Comparison of ENCODE assay signal across 16 cellular contexts in genomic region chr6:12182676-12183075, GRCh38.
DNase-seq lines count a peak whose midpoint lies in the region; ATAC-seq and TF ChIP-seq lines count a peak whose summit lies in the region.
"Had no signal": no experiment of that assay in that cellular context is flagged by ENCODE, and none has a peak within 500 bp of the region (broad histone marks: within the 10 kb centered on the region; RNA-seq: fewer than 3 reads in every experiment).

No MANE protein-coding gene starts in this region.

- WGBS in body of pancreas, 2 donors = 92 to 93% methylated on average over 5 of the region's 5 CpGs

- peak; percentile 56 for DNase-seq in activated CD8-positive, alpha-beta memory T cell treated with anti-CD3 and anti-CD28 coated beads, Interleukin-2, amount 10 ng/mL, durations not matched to agents 7 days and 5 days
- DNase-seq in activated CD8-positive, alpha-beta memory T cell treated with anti-CD3 and anti-CD28 coated beads, Interleukin-2, amount 50 U/mL, for 4 hours = no peak
- DNase-seq in NCI-H69 (lab: John Stamatoyannopoulos, UW) (peak; percentile 26), brain microvascular endothelial cell (peak; percentile 32), natural killer cell (no peak), body of pancreas (no peak), GM10266 (ENCODE audit: extremely low spot score) (no peak)
- DNase-seq: activated CD4-positive, alpha-beta T cell treated with anti-CD3 and anti-CD28 coated beads for 48 hours; activated T-cell treated with anti-CD3 and anti-CD28 coated beads, Interleukin-2, amount 50 U/mL, for 24 hours; amniotic stem cell; colonic mucosa; glutamatergic neuron; NCI-H146; stomach had no signal

- H3K9me3 Mint-ChIP-seq in activated CD8-positive, alpha-beta memory T cell treated with anti-CD3 and anti-CD28 coated beads, Interleukin-2, amount 10 ng/mL, durations not matched to agents 7 days and 5 days (ENCODE audit: low read depth) = no peaks in the 10 kb centered on the region
- no peaks in the 10 kb centered on the region for H3K9me3 Mint-ChIP-seq in natural killer cell
- H3K9me3 Mint-ChIP-seq: neural progenitor cell had no signal

- intact Hi-C loops in natural killer cell (cut with micrococcal nuclease) = no loop called here
- intact Hi-C loops in body of pancreas (cut with DNase I) = no loop called here

- H3K4me1 Mint-ChIP-seq in activated CD8-positive, alpha-beta memory T cell treated with anti-CD3 and anti-CD28 coated beads, Interleukin-2, amount 10 ng/mL, durations not matched to agents 7 days and 5 days = peaks cover 19% of the 10 kb centered on the region
- H3K4me1 Mint-ChIP-seq in natural killer cell = peaks cover 5 to 9% of the 10 kb centered on the region in 2 donors
- H3K4me1 Mint-ChIP-seq: neural progenitor cell had no signal

- peaks cover 1% of the 10 kb centered on the region for H3K36me3 Mint-ChIP-seq in activated CD8-positive, alpha-beta memory T cell treated with anti-CD3 and anti-CD28 coated beads, Interleukin-2, amount 10 ng/mL, durations not matched to agents 7 days and 5 days
- H3K36me3 Mint-ChIP-seq in natural killer cell = no peaks in the 10 kb centered on the region
- H3K36me3 Mint-ChIP-seq: neural progenitor cell had no signal

- in situ Hi-C loops in brain microvascular endothelial cell (cut with HindIII; ENCODE audit: low pct_ligation_motif_present, low sequenced_read_pairs) = no loop called here

- H3K27me3 Mint-ChIP-seq in activated CD8-positive, alpha-beta memory T cell treated with anti-CD3 and anti-CD28 coated beads, Interleukin-2, amount 10 ng/mL, durations not matched to agents 7 days and 5 days = peaks cover 15% of the 10 kb centered on the region
- H3K27me3 Mint-ChIP-seq in natural killer cell (ENCODE audit: low read depth in 2 of 2) = no peaks in the 10 kb centered on the region

- TF ChIP-seq POLR2A in body of pancreas (IDR thresholded peaks at IDR 0.05) = no peak

- H3K27ac Mint-ChIP-seq in activated CD8-positive, alpha-beta memory T cell treated with anti-CD3 and anti-CD28 coated beads, Interleukin-2, amount 10 ng/mL, durations not matched to agents 7 days and 5 days = no peak overlapping the region
- H3K27ac Mint-ChIP-seq in natural killer cell = no peak overlapping the region
- H3K27ac Mint-ChIP-seq: activated T-cell treated with anti-CD3 and anti-CD28 coated beads, Interleukin-2, amount 50 U/mL, for 24 hours; neural progenitor cell had no signal

- H3K4me3 Mint-ChIP-seq in activated CD8-positive, alpha-beta memory T cell treated with anti-CD3 and anti-CD28 coated beads, Interleukin-2, amount 10 ng/mL, durations not matched to agents 7 days and 5 days = no peak overlapping the region
- no peak overlapping the region for H3K4me3 Mint-ChIP-seq in natural killer cell
- H3K4me3 Mint-ChIP-seq: activated T-cell treated with anti-CD3 and anti-CD28 coated beads, Interleukin-2, amount 50 U/mL, for 24 hours; neural progenitor cell had no signal

- no peaks in the 10 kb centered on the region for H3K36me3 ChIP-seq in brain microvascular endothelial cell (replicated peaks)
- H3K36me3 ChIP-seq in body of pancreas (replicated peaks in 1 of 2; ENCODE audit: insufficient read depth in 1 of 2, low read depth in 2 of 2) = no peaks in the 10 kb centered on the region
- H3K36me3 ChIP-seq: colonic mucosa, neural progenitor cell, stomach had no signal

- H3K27ac ChIP-seq in brain microvascular endothelial cell (no peak overlapping the region), body of pancreas (no peak overlapping the region)
- H3K27ac ChIP-seq: colonic mucosa, neural progenitor cell, stomach had no signal

- no peak for TF ChIP-seq CTCF in brain microvascular endothelial cell (IDR thresholded peaks at IDR 0.05; ENCODE audit: low read depth, low read length, missing control alignments)
- TF ChIP-seq CTCF in natural killer cell (IDR thresholded peaks at IDR 0.05) = no peak
- TF ChIP-seq CTCF in body of pancreas (IDR thresholded peaks at IDR 0.05) = no peak
- no peak for TF ChIP-seq CTCF in GM10266 (IDR thresholded peaks at IDR 0.05; ENCODE audit: control insufficient read depth, insufficient read depth, low read depth, missing control alignments)

- peak; percentile 69 for ATAC-seq in activated CD8-positive, alpha-beta memory T cell treated with anti-CD3 and anti-CD28 coated beads, Interleukin-2, amount 10 ng/mL, durations not matched to agents 7 days and 5 days
- ATAC-seq in natural killer cell = peak; percentile 50 to 80 (median 64)
- no peak for ATAC-seq in body of pancreas
- ATAC-seq in GM21786 (IDR thresholded peaks at IDR 0.05; ENCODE audit: unreplicated experiment) = no peak

- H3K27me3 ChIP-seq in brain microvascular endothelial cell (replicated peaks) (no peaks in the 10 kb centered on the region), body of pancreas (no peaks in the 10 kb centered on the region)
- H3K27me3 ChIP-seq: colonic mucosa, neural progenitor cell, stomach had no signal

- no peaks in the 10 kb centered on the region for H3K9me3 ChIP-seq in body of pancreas
- H3K9me3 ChIP-seq: colonic mucosa, stomach had no signal

- CTCF ChIA-PET in activated CD8-positive, alpha-beta memory T cell treated with anti-CD3 and anti-CD28 coated beads, Interleukin-2, amount 10 ng/mL, durations not matched to agents 7 days and 5 days (lab: Charles Lee) = no interaction called here

- H3K4me1 ChIP-seq in body of pancreas = no peaks in the 10 kb centered on the region
- H3K4me1 ChIP-seq: colonic mucosa, neural progenitor cell, stomach had no signal

- H3K4me3 ChIP-seq in brain microvascular endothelial cell (ENCODE audit: low read depth, low read length) (no peak overlapping the region), body of pancreas (no peak overlapping the region)
- H3K4me3 ChIP-seq: colonic mucosa, neural progenitor cell, stomach had no signal

Comparison
In these comparisons a context has a peak if more than half of its experiments do, and no peak if none do; other contexts are left out.
1. DNase-seq: peak in activated CD8-positive, alpha-beta memory T cell treated with anti-CD3 and anti-CD28 coated beads, Interleukin-2, amount 10 ng/mL, durations not matched to agents 7 days and 5 days (single experiment), NCI-H69 (single experiment) and brain microvascular endothelial cell (single experiment); none in activated CD8-positive, alpha-beta memory T cell treated with anti-CD3 and anti-CD28 coated beads, Interleukin-2, amount 50 U/mL, for 4 hours (single experiment), natural killer cell (single experiment), body of pancreas (0 of 4) and GM10266 (single experiment).
2. ATAC-seq: peak in activated CD8-positive, alpha-beta memory T cell treated with anti-CD3 and anti-CD28 coated beads, Interleukin-2, amount 10 ng/mL, durations not matched to agents 7 days and 5 days (single experiment) and natural killer cell (3 of 3); none in body of pancreas (single experiment) and GM21786 (single experiment).